Comparison of ENCODE assay signal across 31 cellular contexts in genomic region chr14:97332591-97332984, GRCh38.
DNase-seq lines count a peak whose midpoint lies in the region; ATAC-seq, FAIRE-seq and TF ChIP-seq lines count a peak whose summit lies in the region.
"Had no signal": no experiment of that assay in that cellular context is flagged by ENCODE, and none has a peak within 500 bp of the region (broad histone marks: within the 10 kb centered on the region; RNA-seq: fewer than 3 reads in every experiment).

No MANE protein-coding gene starts in this region.

- no peak overlapping the region for H3K9ac ChIP-seq in BLaER1

- H3K9me3 ChIP-seq in BLaER1 (no peaks in the 10 kb centered on the region), small intestine (ENCODE audit: control insufficient read depth, low read depth) (no peaks in the 10 kb centered on the region)
- H3K9me3 ChIP-seq: neutrophil, SJCRH30, upper lobe of right lung had no signal

- DNase-seq in NCI-H1092 treated with DMSO at 0.1 percent for 48 hours (lab: John Stamatoyannopoulos, UW): no peak
- DNase-seq in C1 segment of cervical spinal cord (lab: John Stamatoyannopoulos, UW): no peak
- no peak for DNase-seq in small intestine
- DNase-seq in head of caudate nucleus: no peak
- DNase-seq: activated CD4-positive, alpha-beta T cell treated with anti-CD3 and anti-CD28 coated beads for 4 hours; activated CD8-positive, alpha-beta memory T cell treated with anti-CD3 and anti-CD28 coated beads, Interleukin-2, amount 10 ng/mL, durations not matched to agents 7 days and 5 days; anterior cingulate cortex; Calu3; DMS79 treated with DMSO at 0.1 percent for 48 hours; effector CD4-positive, alpha-beta T cell; HCEC 1CT; NCI-H1105 treated with DMSO at 0.1 percent for 48 hours; NCI-H2081 treated with DMSO at 0.1 percent for 48 hours; NCI-H345; NCI-H748 treated with DMSO at 0.1 percent for 48 hours; SJCRH30; stimulated activated CD4-positive, alpha-beta T cell treated with anti-CD3 and anti-CD28 coated beads, Interleukin-4, amount 100 ng/mL, for 24 hours; substantia nigra; T-helper 1 cell; upper lobe of right lung had no signal

- H3K36me3 ChIP-seq in BLaER1 (no peaks in the 10 kb centered on the region), small intestine (ENCODE audit: control insufficient read depth in 2 of 2, insufficient read depth in 2 of 2, low read length in 2 of 2) (no peaks in the 10 kb centered on the region)
- H3K36me3 ChIP-seq: neutrophil, SJCRH30, upper lobe of right lung had no signal

- peak overlapping the region; percentile 54; the same call in 1 of the 2 replicates for H3K4me2 ChIP-seq in BLaER1

- intact Hi-C loops in head of caudate nucleus (cut with DNase I): no loop called here

- H3K27me3 ChIP-seq in BLaER1 (no peaks in the 10 kb centered on the region), small intestine (ENCODE audit: control insufficient read depth in 2 of 2, insufficient read depth in 2 of 2, low read length in 2 of 2) (no peaks in the 10 kb centered on the region)
- H3K27me3 ChIP-seq: neutrophil, SJCRH30, upper lobe of right lung had no signal

- no peaks in the 10 kb centered on the region for H4K20me1 ChIP-seq in BLaER1

- ATAC-seq in GM18505 (IDR thresholded peaks at IDR 0.05; ENCODE audit: unreplicated experiment) (peak; percentile 23), GM21390 (IDR thresholded peaks at IDR 0.05; ENCODE audit: unreplicated experiment) (peak; percentile 38), HG03442 (IDR thresholded peaks at IDR 0.05; ENCODE audit: unreplicated experiment) (peak; percentile 39)
- ATAC-seq: activated CD8-positive, alpha-beta memory T cell treated with anti-CD3 and anti-CD28 coated beads, Interleukin-2, amount 10 ng/mL, durations not matched to agents 7 days and 5 days; sciatic nerve; stimulated activated effector memory CD8-positive, alpha-beta T cell treated with anti-CD3 and anti-CD28 coated beads, Interleukin-12 subunit alpha, Interleukin-12 subunit beta, amount 100 ng/mL, for 72 hours; upper lobe of right lung had no signal

- H3K27ac ChIP-seq in BLaER1: no peak overlapping the region
- H3K27ac ChIP-seq in small intestine (ENCODE audit: low read depth in 1 of 2, low read length in 1 of 2): no peak overlapping the region
- H3K27ac ChIP-seq: C4-2B, epithelial cell of prostate, neutrophil, SJCRH30, upper lobe of right lung had no signal

- no peak for FAIRE-seq in small intestine (lab: Jason Lieb, UNC)
- FAIRE-seq: GM19239, keratinocyte had no signal

- peaks cover 16% of the 10 kb centered on the region for H3K4me1 ChIP-seq in BLaER1
- no peaks in the 10 kb centered on the region for H3K4me1 ChIP-seq in small intestine (ENCODE audit: control insufficient read depth in 2 of 2, insufficient read depth in 1 of 2, low read depth in 1 of 2, low read length in 1 of 2)
- H3K4me1 ChIP-seq: SJCRH30, upper lobe of right lung had no signal

- no peak overlapping the region for H3K4me3 ChIP-seq in BLaER1
- no peak overlapping the region for H3K4me3 ChIP-seq in small intestine (ENCODE audit: low read depth in 1 of 2, low read length in 2 of 2)
- H3K4me3 ChIP-seq: SJCRH30, upper lobe of right lung had no signal

- no peak for TF ChIP-seq POLR2A in GM18505 (IDR thresholded peaks at IDR 0.05; ENCODE audit: borderline replicate concordance, extremely low read depth, insufficient read depth, insufficient read length)
